ENCODE assay signal across 2 cellular contexts in genomic region chr18:24761765-24762164, GRCh38.
TF ChIP-seq lines count a peak whose summit lies in the region.

No MANE protein-coding gene starts in this region.

TF ChIP-seq in SK-N-SH treated with all-trans-retinoic acid at 6 μM for 48 hours, 23 proteins besides CTCF, POLR2A, EP300 and RAD21:
- TF ChIP-seq TSHZ2 (CRISPR knock-in tag; IDR thresholded peaks at IDR 0.05) (no peak), ZFP30 (CRISPR knock-in tag; IDR thresholded peaks at IDR 0.05) (peak; percentile 86)

TF ChIP-seq in SK-N-SH, 30 proteins besides CTCF, POLR2A, EP300 and RAD21 (continued from another document):
- TF ChIP-seq REST (IDR thresholded peaks at IDR 0.05; ENCODE audit: low read depth, low read length) (no peak), SMC3 (IDR thresholded peaks at IDR 0.05; ENCODE audit: low read depth, low read length) (no peak), POLR2AphosphoS5 (IDR thresholded peaks at IDR 0.05; ENCODE audit: low read depth, low read length) (no peak)
